15 cellular contexts compared by ENCODE assay signal in the genomic region with DNA sequence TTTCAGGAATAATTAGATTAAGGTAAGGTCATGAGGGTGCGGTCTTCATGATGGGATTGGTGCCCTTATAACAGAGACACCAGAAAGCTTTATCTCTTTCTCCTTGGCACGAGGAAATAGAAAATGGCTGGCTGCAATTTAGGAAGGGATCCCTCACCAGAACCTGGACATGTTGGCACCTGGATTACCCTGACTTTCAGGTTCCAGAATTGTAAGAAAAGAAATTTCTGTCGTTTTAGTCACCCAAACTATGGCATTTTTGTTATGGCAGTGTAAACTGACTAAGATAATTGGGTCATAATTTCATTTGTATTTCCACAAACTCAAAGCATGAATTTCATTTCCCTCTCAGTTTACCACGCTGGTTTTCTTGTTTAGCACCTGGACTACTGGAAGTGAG.
A peak's percentile ranks its signal among the peaks of the same experiment; 100 is the strongest.
DNase-seq lines count a peak whose midpoint lies in the region; TF ChIP-seq lines count a peak whose summit lies in the region.
"Had no signal": no experiment of that assay in that cellular context is flagged by ENCODE, and none has a peak within 500 bp of the region (broad histone marks: within the 10 kb centered on the region; RNA-seq: fewer than 3 reads in every experiment).

No MANE protein-coding gene starts in this region.

- no peak overlapping the region for H3K4me3 ChIP-seq in epithelial cell of esophagus (ENCODE audit: low read length)
- H3K4me3 ChIP-seq: A549; BLaER1 treated with 17β-estradiol and CSF1 and Interleukin-3, amounts not matched to agents 10 nM and 100 nM; GM12878 had no signal

- no peak for TF ChIP-seq CTCF in epithelial cell of esophagus (IDR thresholded peaks at IDR 0.05; ENCODE audit: insufficient read depth, low read depth, low read length, missing control alignments)

- DNase-seq in NCI-H82 (lab: John Stamatoyannopoulos, UW): peak; percentile 46
- no peak for DNase-seq in NCI-H82 treated with DMSO at 0.1 percent for 48 hours (lab: John Stamatoyannopoulos, UW; ENCODE audit: unreplicated experiment)
- peak; percentile 20 for DNase-seq in epithelial cell of esophagus (ENCODE audit: low read depth)
- DNase-seq in GM03348 (ENCODE audit: low spot score): no peak
- DNase-seq in activated naive CD4-positive, alpha-beta T cell treated with anti-CD3 and anti-CD28 coated beads, Interleukin-2, amount 50 U/mL, for 16 hours: no peak
- DNase-seq: AML-193; Caco-2; Calu3; CD4-positive, alpha-beta T cell; CD8-positive, alpha-beta T cell; DMS79 treated with DMSO at 0.1 percent for 48 hours; GF-D8 had no signal

Comparison
In these comparisons a context has a peak if more than half of its experiments do, and no peak if none do; other contexts are left out.
1. DNase-seq: peak in NCI-H82 (single experiment) and epithelial cell of esophagus (single experiment); none in NCI-H82 treated with DMSO at 0.1 percent for 48 hours (single experiment), GM03348 (single experiment) and activated naive CD4-positive, alpha-beta T cell treated with anti-CD3 and anti-CD28 coated beads, Interleukin-2, amount 50 U/mL, for 16 hours (single experiment).